23 cellular contexts compared by ENCODE assay signal in the genomic region with DNA sequence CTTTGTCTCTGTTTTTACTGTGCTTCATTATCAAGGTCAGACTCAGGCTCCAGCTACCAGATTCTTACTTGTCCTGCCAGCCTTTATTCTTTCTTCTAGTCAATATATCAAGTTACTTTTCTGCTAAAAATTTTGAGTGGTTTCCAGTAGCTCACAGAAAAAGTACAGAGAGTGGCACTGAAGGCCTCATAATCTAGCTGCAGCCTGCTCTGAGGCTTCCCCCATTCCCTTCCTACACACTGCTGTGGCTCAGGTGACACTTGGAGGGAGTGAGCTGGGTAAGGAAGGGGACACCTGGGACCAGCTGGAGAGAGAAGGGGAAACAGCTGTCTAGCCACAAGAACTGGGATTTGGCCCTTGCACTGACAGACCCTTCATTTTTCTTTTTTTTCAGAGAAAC. TPM values are rescaled to one million over a fixed set of nuclear protein-coding genes. Genes with fewer than 3 reads are reported as not detected.
"Had no signal": no experiment of that assay in that cellular context is flagged by ENCODE, and none has a peak within 500 bp of the region (broad histone marks: within the 10 kb centered on the region; RNA-seq: fewer than 3 reads in every experiment).

No MANE protein-coding gene starts in this region.

- H3K27ac ChIP-seq: ascending aorta, body of pancreas had no signal

- H3K27ac Mint-ChIP-seq: activated CD8-positive, alpha-beta T cell treated with anti-CD3 and anti-CD28 coated beads for 36 hours; activated naive CD4-positive, alpha-beta T cell treated with anti-CD3 and anti-CD28 coated beads, Interleukin-2, amount 50 U/mL, for 72 hours; activated naive CD8-positive, alpha-beta T cell treated with anti-CD3 and anti-CD28 coated beads, Interleukin-2, amount 50 U/mL, for 24 hours; T-helper 17 cell had no signal

- H3K36me3 ChIP-seq: ascending aorta had no signal

- H3K4me3 Mint-ChIP-seq: activated CD8-positive, alpha-beta T cell treated with anti-CD3 and anti-CD28 coated beads for 36 hours; activated naive CD8-positive, alpha-beta T cell treated with anti-CD3 and anti-CD28 coated beads, Interleukin-2, amount 50 U/mL, for 24 hours; T-helper 17 cell had no signal

- H3K4me3 ChIP-seq: ascending aorta, body of pancreas had no signal

- DNase-seq: activated CD4-positive, CD25-positive, alpha-beta regulatory T cell; activated CD8-positive, alpha-beta memory T cell treated with anti-CD3 and anti-CD28 coated beads, Interleukin-2, amount 50 U/mL, for 4 hours; activated CD8-positive, alpha-beta T cell treated with anti-CD3 and anti-CD28 coated beads for 36 hours; activated effector memory CD4-positive, alpha-beta T cell treated with Interleukin-2 at 50 U/mL for 16 hours; activated naive CD4-positive, alpha-beta T cell; activated naive CD8-positive, alpha-beta T cell treated with anti-CD3 and anti-CD28 coated beads, Interleukin-2, amount 50 U/mL, for 24 hours; amniotic stem cell; body of pancreas; central memory CD4-positive, alpha-beta T cell; KBM-7; NCI-H1048; NCI-H1417; NCI-H1694; NCI-H2029; NCI-H510A treated with DMSO at 0.1 percent for 48 hours; SHP77 treated with DMSO at 0.1 percent for 48 hours; T-helper 17 cell; T-helper 9 cell had no signal

- H3K4me1 ChIP-seq: ascending aorta, body of pancreas had no signal

- H3K4me1 Mint-ChIP-seq: activated naive CD8-positive, alpha-beta T cell treated with anti-CD3 and anti-CD28 coated beads, Interleukin-2, amount 50 U/mL, for 24 hours; T-helper 17 cell had no signal

- ATAC-seq: activated CD8-positive, alpha-beta T cell treated with anti-CD3 and anti-CD28 coated beads for 36 hours; activated naive CD4-positive, alpha-beta T cell treated with anti-CD3 and anti-CD28 coated beads, Interleukin-2, amount 50 U/mL, for 72 hours; activated naive CD8-positive, alpha-beta T cell treated with anti-CD3 and anti-CD28 coated beads, Interleukin-2, amount 50 U/mL, for 24 hours; body of pancreas; T-helper 17 cell had no signal

- H3K27me3 ChIP-seq: ascending aorta had no signal

RNA-seq across cellular contexts. Expression of gene TTC6, which starts 25.4 kb away (rescaled TPM):
- total RNA-seq: activated CD8-positive, alpha-beta T cell treated with anti-CD3 and anti-CD28 coated beads for 36 hours; activated naive CD4-positive, alpha-beta T cell treated with anti-CD3 and anti-CD28 coated beads, Interleukin-2, amount 50 U/mL, for 72 hours; ascending aorta; body of pancreas; chondrocyte; LHCN-M2; M059J; T-helper 17 cell had no signal

RNA-seq across cellular contexts. Expression of gene FOXA1, which starts 25.8 kb away (rescaled TPM):
- total RNA-seq: activated CD8-positive, alpha-beta T cell treated with anti-CD3 and anti-CD28 coated beads for 36 hours; ascending aorta; chondrocyte; LHCN-M2; M059J; T-helper 17 cell had no signal
